Comparison of ENCODE assay signal across 7 cellular contexts in genomic region chrX:70289793-70290770, GRCh38.
A peak's percentile ranks its signal among the peaks of the same experiment; 100 is the strongest.
DNase-seq lines count a peak whose midpoint lies in the region; ATAC-seq and TF ChIP-seq lines count a peak whose summit lies in the region.

KIF4A (plus strand) TSS chrX:70290104; CDS start chrX:70290459, 355 bp downstream.
PDZD11 (minus strand) TSS chrX:70289927; CDS start chrX:70289341, 586 bp downstream.

- DNase-seq in NCI-H146 treated with DMSO at 0.1 percent for 48 hours (lab: John Stamatoyannopoulos, UW; ENCODE audit: unreplicated experiment) (peak; percentile 44), T-helper 22 cell (ENCODE audit: low read depth) (peak; percentile 60), astrocyte of the cerebellum (ENCODE audit: low read depth) (peak; percentile 43), hippocampal formation (lab: John Stamatoyannopoulos, UW) (peak; percentile 19 to 58), retinal pigment epithelial cell (ENCODE audit: low read depth) (peak; percentile 26)

- TF ChIP-seq CTCF in astrocyte of the cerebellum (IDR thresholded peaks at IDR 0.05; ENCODE audit: low read depth, low read length, missing control alignments) (no peak), retinal pigment epithelial cell (conservative IDR thresholded peaks at IDR 0.05; ENCODE audit: low read depth, low read length) (no peak)

- peak within 1 kb of the TSS; percentile 60 for H3K4me3 ChIP-seq in astrocyte of the cerebellum (ENCODE audit: low read depth, low read length)
- H3K4me3 ChIP-seq in retinal pigment epithelial cell (ENCODE audit: low read length): peak within 1 kb of the TSS; percentile 80

- ATAC-seq in GM18499 (IDR thresholded peaks at IDR 0.05; ENCODE audit: insufficient read depth, unreplicated experiment) (peak; percentile 79), HG02852 (IDR thresholded peaks at IDR 0.05; ENCODE audit: unreplicated experiment) (peak; percentile 95)

- in situ Hi-C loops in astrocyte of the cerebellum (cut with HindIII; ENCODE audit: low sequenced_read_pairs): no loop called here

Comparison
In these comparisons a context has a peak if more than half of its experiments do, and no peak if none do; other contexts are left out.
1. Peak in every context shown above with its lines: DNase-seq, ATAC-seq and H3K4me3 ChIP-seq.